ENCODE assay signal across 7 cellular contexts in the genomic region with DNA sequence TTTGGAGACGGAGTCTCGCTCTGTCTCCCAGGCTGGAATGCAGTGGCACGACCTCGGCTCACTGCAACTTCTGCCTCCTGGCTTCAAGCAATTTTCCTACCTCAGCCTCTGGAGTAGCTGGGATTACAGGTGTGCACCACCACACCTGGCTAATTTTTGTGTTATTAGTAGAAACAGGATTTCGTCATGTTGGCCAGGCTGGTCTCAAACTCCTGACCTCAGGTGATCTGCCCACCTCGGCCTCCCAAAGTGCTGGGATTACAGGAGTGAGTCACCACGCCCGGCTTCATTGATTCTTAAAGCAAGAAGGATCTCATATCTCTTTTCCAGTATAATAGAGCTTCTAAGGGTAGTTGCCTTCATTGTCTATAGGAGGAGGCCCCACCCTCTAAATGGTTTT. TPM values are rescaled to one million over a fixed set of nuclear protein-coding genes. Genes with fewer than 3 reads are reported as not detected.
"Had no signal": no experiment of that assay in that cellular context is flagged by ENCODE, and none has a peak within 500 bp of the region (broad histone marks: within the 10 kb centered on the region; RNA-seq: fewer than 3 reads in every experiment).

No MANE protein-coding gene starts in this region.

RNA-seq across cellular contexts. Expression of gene CSHL1, which starts 6.3 kb away (rescaled TPM):
- total RNA-seq: GM23248, GM23338, H1, H4, H7, H9, HFFc6 had no signal
- polyA plus RNA-seq: GM23248, H1 had no signal

RNA-seq across cellular contexts. Expression of gene CSH1, which starts 8.4 kb away (rescaled TPM):
- total RNA-seq: GM23248, GM23338, H1, H4, H7, H9, HFFc6 had no signal
- polyA plus RNA-seq: GM23248 had no signal

RNA-seq across cellular contexts. Expression of gene GH1, which starts 13.8 kb away (rescaled TPM):
- total RNA-seq: GM23248, GM23338, H1, H4, H7, H9, HFFc6 had no signal
- polyA plus RNA-seq: GM23248 had no signal

RNA-seq across cellular contexts. Expression of gene GH2, which starts 23.1 kb away (rescaled TPM):
- total RNA-seq: GM23248, H4, H7, HFFc6 had no signal
- polyA plus RNA-seq: GM23248 had no signal

RNA-seq across cellular contexts. Expression of gene CD79B, which starts 27.3 kb away (rescaled TPM):
- total RNA-seq: GM23248, H4 had no signal
- polyA plus RNA-seq: GM23248 had no signal
